Comparison of ENCODE assay signal across 8 cellular contexts in the genomic region with DNA sequence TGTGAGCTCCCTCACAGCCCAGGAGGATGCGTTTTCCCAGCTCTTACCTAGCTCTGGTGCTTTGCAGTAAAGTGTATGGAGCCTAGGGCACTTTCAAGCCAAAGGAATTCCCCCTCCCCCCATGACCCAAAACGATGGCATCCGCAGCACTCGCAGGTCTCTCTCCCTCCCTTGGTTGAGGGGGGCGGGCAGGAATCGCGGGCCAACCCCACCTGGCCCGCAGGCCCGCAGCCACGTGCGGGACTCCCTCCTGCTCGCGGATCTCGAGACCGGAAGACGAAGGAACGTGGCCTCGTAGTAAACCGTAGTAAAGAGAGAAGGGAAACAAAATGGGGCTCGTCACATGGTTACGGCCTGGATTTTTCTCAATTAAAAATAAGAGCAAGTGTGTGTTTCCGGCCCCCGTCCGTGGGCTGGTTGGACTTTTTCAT.
A peak's percentile ranks its signal among the peaks of the same experiment; 100 is the strongest.
DNase-seq lines count a peak whose midpoint lies in the region; ATAC-seq lines count a peak whose summit lies in the region.

No MANE protein-coding gene starts in this region.

- peak; percentile 47 for ATAC-seq in HG03139 (IDR thresholded peaks at IDR 0.05; ENCODE audit: unreplicated experiment)
- peak; percentile 78 for ATAC-seq in stimulated activated memory B cell treated with anti-CD40 and anti-IgM and Interleukin-4, amounts not matched to agents 10 μg/mL and 1 μg/mL and 100 μg/mL, for 72 hours

- DNase-seq in D341Med (ENCODE audit: low spot score) (peak; percentile 58), GM19238 (ENCODE audit: insufficient read length, low spot score) (peak; percentile 54), NOMO-1 treated with DMSO at 0.1 percent for 48 hours (lab: John Stamatoyannopoulos, UW; ENCODE audit: unreplicated experiment) (peak; percentile 61), caudate nucleus (lab: John Stamatoyannopoulos, UW) (peak in 23 of 61 donors; percentile 65 to 92 (median 77)), kidney glomerular epithelial cell (lab: John Stamatoyannopoulos, UW) (peak; percentile 60), LoVo (ENCODE audit: low spot score) (no peak)

- H3K9me3 Mint-ChIP-seq in stimulated activated memory B cell treated with anti-CD40 and anti-IgM and Interleukin-4, amounts not matched to agents 10 μg/mL and 1 μg/mL and 100 μg/mL, for 72 hours = no peaks in the 10 kb centered on the region

- peaks cover 26% of the 10 kb centered on the region for H3K4me1 Mint-ChIP-seq in stimulated activated memory B cell treated with anti-CD40 and anti-IgM and Interleukin-4, amounts not matched to agents 10 μg/mL and 1 μg/mL and 100 μg/mL, for 72 hours

- H3K36me3 Mint-ChIP-seq in stimulated activated memory B cell treated with anti-CD40 and anti-IgM and Interleukin-4, amounts not matched to agents 10 μg/mL and 1 μg/mL and 100 μg/mL, for 72 hours = no peaks in the 10 kb centered on the region

- peak overlapping the region; percentile 98 for H3K27ac Mint-ChIP-seq in stimulated activated memory B cell treated with anti-CD40 and anti-IgM and Interleukin-4, amounts not matched to agents 10 μg/mL and 1 μg/mL and 100 μg/mL, for 72 hours

- H3K27ac ChIP-seq in caudate nucleus (ENCODE audit: low read depth, low read length) = peak overlapping the region; percentile 90

- H3K4me3 Mint-ChIP-seq in stimulated activated memory B cell treated with anti-CD40 and anti-IgM and Interleukin-4, amounts not matched to agents 10 μg/mL and 1 μg/mL and 100 μg/mL, for 72 hours = peak overlapping the region; percentile 97

- H3K27me3 Mint-ChIP-seq in stimulated activated memory B cell treated with anti-CD40 and anti-IgM and Interleukin-4, amounts not matched to agents 10 μg/mL and 1 μg/mL and 100 μg/mL, for 72 hours = no peaks in the 10 kb centered on the region
